In genomic region chr1:113904674-113905434, GRCh38 we compare ENCODE assay signal across 1 cellular context.
TF ChIP-seq lines count a peak whose summit lies in the region.

Gene AP4B1 (minus strand): TSS chr1:113904799. CDS start chr1:113904717, 82 bp downstream.
Gene DCLRE1B (plus strand): TSS chr1:113905326. CDS start chr1:113905587, 261 bp downstream.

TF ChIP-seq in K562, 482 proteins besides CTCF, POLR2A, EP300 and RAD21 (continued from another document):
- TF ChIP-seq MGA (IDR thresholded peaks at IDR 0.05) (peak; percentile 84; the same call in 1 of the 2 replicates), TOE1 (IDR thresholded peaks at IDR 0.05; ENCODE audit: borderline replicate concordance) (peak; percentile 90), TOE1 (CRISPR knock-in tag; IDR thresholded peaks at IDR 0.05; ENCODE audit: borderline replicate concordance, low read depth) (no peak), HMGXB4 (CRISPR knock-in tag; IDR thresholded peaks at IDR 0.05) (peak; percentile 45), CHD1 (IDR thresholded peaks at IDR 0.05; ENCODE audit: low read length) (no peak), DMBX1 (CRISPR knock-in tag; IDR thresholded peaks at IDR 0.05; ENCODE audit: borderline replicate concordance) (no peak), ZNF511 (CRISPR knock-in tag; IDR thresholded peaks at IDR 0.05) (peak; percentile 82), UBTF (IDR thresholded peaks at IDR 0.05; ENCODE audit: borderline replicate concordance in 1 of 2, low read depth in 2 of 2, low read length in 2 of 2) (peak in 1 of 2 experiments; percentile 85; a peak in 2 of 4 replicates), YY1 (IDR thresholded peaks at IDR 0.05; ENCODE audit: borderline replicate concordance in 1 of 3, control insufficient read depth in 1 of 3, extremely low read depth in 1 of 3, insufficient read depth in 3 of 3, insufficient read length in 1 of 3, insufficient replicate concordance in 2 of 3, low read depth in 1 of 3, low read length in 2 of 3) (peak in 2 of 3 experiments; percentile 72 to 87)
TF ChIP-seq in K562: peak in this region for 208.
